In genomic region chr10:75910032-75910431, GRCh38 we compare ENCODE assay signal across 9 cellular contexts.
DNase-seq lines count a peak whose midpoint lies in the region; ATAC-seq and TF ChIP-seq lines count a peak whose summit lies in the region.
"Had no signal": no experiment of that assay in that cellular context is flagged by ENCODE, and none has a peak within 500 bp of the region (broad histone marks: within the 10 kb centered on the region; RNA-seq: fewer than 3 reads in every experiment).

No MANE protein-coding gene starts in this region.

- no peak for ATAC-seq in Panc1
- ATAC-seq in HG02798 (IDR thresholded peaks at IDR 0.05; ENCODE audit: poor library complexity, unreplicated experiment), result no peak
- ATAC-seq: sciatic nerve had no signal

- peaks cover 11% of the 10 kb centered on the region; the same call in 1 of the 2 replicates for H3K27me3 ChIP-seq in Panc1 (ENCODE audit: control insufficient read depth, insufficient read depth, low read length)
- H3K27me3 ChIP-seq in sigmoid colon, result no peaks in the 10 kb centered on the region

- intact Hi-C loops in Panc1 (cut with micrococcal nuclease; ENCODE audit: unreplicated experiment) (loop anchor here (10.0 kb wide), 1 partner anchor 505 kb away; the partner anchor contains the start of gene ZNF503), sigmoid colon (cut with DNase I) (loop anchor here (2.0 kb wide), 1 partner anchor 509 kb away; the partner anchor contains the start of gene ZNF503)

- no TSS peak for BruUV-seq in Panc1 (replicated peaks; lab: Mats Ljungman, UMichigan)

- 47 to 63% methylated on average over 2 of the region's 2 CpGs for WGBS in sigmoid colon, 2 donors

- H3K4me1 ChIP-seq in Panc1 (ENCODE audit: control insufficient read depth, insufficient read depth, low read length), result no peaks in the 10 kb centered on the region
- no peaks in the 10 kb centered on the region for H3K4me1 ChIP-seq in sigmoid colon

- no peak overlapping the region for H3K27ac ChIP-seq in Panc1 (ENCODE audit: low read length)
- no peak overlapping the region for H3K27ac ChIP-seq in sigmoid colon

- H3K4me3 ChIP-seq in Panc1 (ENCODE audit: low read depth in 2 of 2, low read length in 2 of 2) (no peak overlapping the region), fibroblast of mammary gland (ENCODE audit: control insufficient read depth, low read depth, low read length) (no peak overlapping the region), sigmoid colon (no peak overlapping the region)

- POLR2A ChIA-PET in Panc1 (lab: Charles Lee), result no interaction called here

- TF ChIP-seq EP300 in sigmoid colon (IDR thresholded peaks at IDR 0.05), result no peak

- peak; percentile 32 for DNase-seq in GM03348 (ENCODE audit: low spot score)
- DNase-seq in Panc1 (ENCODE audit: low read depth, low spot score), result no peak
- peak; percentile 70 for DNase-seq in fibroblast of mammary gland (ENCODE audit: low read depth)
- DNase-seq in sigmoid colon, result no peak
- no peak for DNase-seq in effector CD8-positive, alpha-beta T cell (lab: John Stamatoyannopoulos, UW)
- DNase-seq in NCI-H1436 (lab: John Stamatoyannopoulos, UW), result no peak
- DNase-seq in NCI-H2081 treated with DMSO at 0.1 percent for 48 hours (lab: John Stamatoyannopoulos, UW), result no peak

- H3K36me3 ChIP-seq in Panc1 (ENCODE audit: control insufficient read depth, insufficient read depth, low read length), result no peaks in the 10 kb centered on the region
- no peaks in the 10 kb centered on the region for H3K36me3 ChIP-seq in sigmoid colon

- H3K9me3 ChIP-seq in Panc1 (ENCODE audit: control insufficient read depth, insufficient read depth, low read depth, low read length), result no peaks in the 10 kb centered on the region
- no peaks in the 10 kb centered on the region for H3K9me3 ChIP-seq in sigmoid colon

- peak; percentile 35; the same call in 1 of the 2 replicates for TF ChIP-seq CTCF in Panc1 (IDR thresholded peaks at IDR 0.05)
- TF ChIP-seq CTCF in fibroblast of mammary gland (conservative IDR thresholded peaks at IDR 0.05; ENCODE audit: control insufficient read depth, insufficient read depth, low read depth, low read length), result peak; percentile 67
- TF ChIP-seq CTCF in sigmoid colon (IDR thresholded peaks at IDR 0.05), result peak; percentile 21 to 62 (median 54)

- in situ Hi-C loops in Panc1 (cut with HindIII; ENCODE audit: low pct_unique_long_range_greater_than_20kb, low sequenced_read_pairs), result no loop called here

- CTCF ChIA-PET in Panc1 (lab: Charles Lee), result no interaction called here

- no peak for TF ChIP-seq POLR2A in sigmoid colon (IDR thresholded peaks at IDR 0.05)

Comparison
In these comparisons a context has a peak if more than half of its experiments do, and no peak if none do; other contexts are left out.
1. DNase-seq: peak in GM03348 (single experiment) and fibroblast of mammary gland (single experiment); none in Panc1 (single experiment), sigmoid colon (single experiment), effector CD8-positive, alpha-beta T cell (single experiment), NCI-H1436 (single experiment) and NCI-H2081 treated with DMSO at 0.1 percent for 48 hours (single experiment).
2. Peak in every context shown above with its lines, with median percentiles within 50 percentile points of each other: CTCF ChIP-seq.